Comparison of ENCODE assay signal across 19 cellular contexts in genomic region chr6:18412073-18412472, GRCh38. TPM values are rescaled to one million over a fixed set of nuclear protein-coding genes. Genes with fewer than 3 reads are reported as not detected.
A peak's percentile ranks its signal among the peaks of the same experiment; 100 is the strongest.
DNase-seq lines count a peak whose midpoint lies in the region; ATAC-seq, FAIRE-seq and TF ChIP-seq lines count a peak whose summit lies in the region.
"Had no signal": no experiment of that assay in that cellular context is flagged by ENCODE, and none has a peak within 500 bp of the region (broad histone marks: within the 10 kb centered on the region; RNA-seq: fewer than 3 reads in every experiment).

No MANE protein-coding gene starts in this region.

- CTCF ChIA-PET in HepG2 (lab: Yijun Ruan, JAX; ENCODE audit: low intra/inter-chr PET ratio, low total read pairs): no interaction called here

- H3K27ac ChIP-seq in right lobe of liver (peak overlapping the region in 1 of 3 donors; percentile 5), HepG2 (ENCODE audit: extremely low read length, insufficient read depth, low read length) (no peak overlapping the region), vagina (no peak overlapping the region), neuronal stem cell (replicated peaks; ENCODE audit: low read length) (no peak overlapping the region)
- H3K27ac ChIP-seq: colonic mucosa, SK-N-MC, transverse colon had no signal

- POLR2A ChIA-PET in HepG2 (lab: Yijun Ruan, JAX): no interaction called here

- in situ Hi-C loops in HepG2 (cut with HindIII; ENCODE audit: extremely low pct_ligation_motif_present, low pct_unique_long_range_greater_than_20kb): no loop called here

- no peak overlapping the region for H4K8ac ChIP-seq in neuronal stem cell (ENCODE audit: low read depth, low read length)

- H3K36me3 ChIP-seq in right lobe of liver (no peaks in the 10 kb centered on the region), HepG2 (replicated peaks in 1 of 2; ENCODE audit: control insufficient read depth in 1 of 2, insufficient read depth in 2 of 2, low read length in 2 of 2) (no peaks in the 10 kb centered on the region; a peak in 2 of 5 replicates), mucosa of descending colon (ENCODE audit: low read depth) (no peaks in the 10 kb centered on the region), vagina (no peaks in the 10 kb centered on the region), neuronal stem cell (replicated peaks in 1 of 2; ENCODE audit: control insufficient read depth in 2 of 2, insufficient read depth in 2 of 2, low read length in 2 of 2) (no peaks in the 10 kb centered on the region)
- H3K36me3 ChIP-seq: colonic mucosa, transverse colon had no signal

- no peaks in the 10 kb centered on the region for H3K79me1 ChIP-seq in neuronal stem cell (ENCODE audit: low read depth, low read length)

- H2BK12ac ChIP-seq in neuronal stem cell (ENCODE audit: low read length): no peak overlapping the region

- H3K9ac ChIP-seq in HepG2 (ENCODE audit: insufficient read depth, low read depth, low read length) (no peak overlapping the region), neuronal stem cell (ENCODE audit: low read depth, low read length, poor library complexity) (no peak overlapping the region)

- H3K4me1 ChIP-seq in right lobe of liver (no peaks in the 10 kb centered on the region), HepG2 (ENCODE audit: insufficient read depth, low read length) (peaks cover 10% of the 10 kb centered on the region), mucosa of descending colon (ENCODE audit: low read depth) (no peaks in the 10 kb centered on the region), vagina (no peaks in the 10 kb centered on the region), neuronal stem cell (ENCODE audit: control insufficient read depth in 2 of 2, insufficient read depth in 1 of 2, low read depth in 1 of 2, low read length in 2 of 2) (no peaks in the 10 kb centered on the region)
- H3K4me1 ChIP-seq: colonic mucosa had no signal

- no peak for DNase-seq in right lobe of liver
- no peak for DNase-seq in HepG2 (ENCODE audit: low spot score)
- peak; percentile 74 for DNase-seq in SKM-1 (lab: John Stamatoyannopoulos, UW; ENCODE audit: unreplicated experiment)
- no peak for DNase-seq in mucosa of descending colon
- no peak for DNase-seq in islet precursor cell
- DNase-seq in vagina (ENCODE audit: extremely low spot score in 2 of 2): no peak
- DNase-seq in neuronal stem cell (ENCODE audit: low spot score): no peak
- DNase-seq: activated CD4-positive, alpha-beta T cell treated with anti-CD3 and anti-CD28 coated beads, Interleukin-2, amount 50 U/mL, for 1 hour; C1 segment of cervical spinal cord; colonic mucosa; DMS79; NCI-H187 treated with DMSO at 0.1 percent for 48 hours; posterior cingulate gyrus; transverse colon had no signal

- no peaks in the 10 kb centered on the region for H4K20me1 ChIP-seq in HepG2 (ENCODE audit: insufficient read depth, low read length)

- 18% methylated on average over 1 of the region's 1 CpG for WGBS in right lobe of liver (ENCODE audit: insufficient coverage, low coverage, low lambda C conversion rate, missing lambda C conversion rate)
- WGBS in HepG2 (ENCODE audit: low lambda C conversion rate): 95% methylated on average over 1 of the region's 1 CpG
- WGBS in neuronal stem cell (ENCODE audit: extremely low coverage in 2 of 2, insufficient read length in 2 of 2, insufficient replicate concordance in 1 of 2), 2 donors: no CpG with 5 or more reads among the region's 1 CpG

- no peak overlapping the region for H2BK120ac ChIP-seq in neuronal stem cell (ENCODE audit: low read depth, low read length)

- TF ChIP-seq RAD21 in HepG2 (CRISPR knock-in tag; IDR thresholded peaks at IDR 0.05): no peak

- TF ChIP-seq CTCF in right lobe of liver (IDR thresholded peaks at IDR 0.05) (no peak), HepG2 (CRISPR knock-in tag; IDR thresholded peaks at IDR 0.05) (no peak), mucosa of descending colon (IDR thresholded peaks at IDR 0.05) (no peak), vagina (IDR thresholded peaks at IDR 0.05) (no peak)

- H3K4me3 ChIP-seq in right lobe of liver: no peak overlapping the region
- no peak overlapping the region for H3K4me3 ChIP-seq in HepG2 (replicated peaks in 1 of 3; ENCODE audit: insufficient read depth in 1 of 3, low read depth in 2 of 3, low read length in 3 of 3)
- H3K4me3 ChIP-seq in mucosa of descending colon: no peak overlapping the region
- no peak overlapping the region for H3K4me3 ChIP-seq in vagina
- H3K4me3 ChIP-seq in neuronal stem cell (ENCODE audit: low read length in 2 of 2): no peak overlapping the region
- H3K4me3 ChIP-seq: colonic mucosa, SK-N-MC, transverse colon had no signal

- no peak overlapping the region for H3K18ac ChIP-seq in neuronal stem cell (ENCODE audit: low read length)

- no peak for FAIRE-seq in HepG2 (lab: Jason Lieb, UNC)
- FAIRE-seq: A204.1, endothelial cell of umbilical vein, TTC549 had no signal

- no peak overlapping the region for H3K23ac ChIP-seq in neuronal stem cell (ENCODE audit: low read depth, low read length, poor library complexity)

- no TSS peak for BruUV-seq in HepG2 (replicated peaks; lab: Mats Ljungman, UMichigan)

- H2BK15ac ChIP-seq in neuronal stem cell (ENCODE audit: low read length): no peak overlapping the region

- H3K4me2 ChIP-seq in HepG2 (ENCODE audit: low read depth, low read length) (no peak overlapping the region), neuronal stem cell (ENCODE audit: insufficient read depth, low read length, poor library complexity, severe bottlenecking) (no peak overlapping the region)

- no peaks in the 10 kb centered on the region for H3K9me3 ChIP-seq in right lobe of liver
- no peaks in the 10 kb centered on the region for H3K9me3 ChIP-seq in HepG2 (ENCODE audit: low read length)
- H3K9me3 ChIP-seq in mucosa of descending colon: no peaks in the 10 kb centered on the region
- no peaks in the 10 kb centered on the region for H3K9me3 ChIP-seq in vagina
- H3K9me3 ChIP-seq in neuronal stem cell (replicated peaks in 1 of 2; ENCODE audit: control insufficient read depth in 2 of 2, insufficient read depth in 1 of 2, low read depth in 1 of 2, low read length in 2 of 2): no peaks in the 10 kb centered on the region
- H3K9me3 ChIP-seq: colonic mucosa, transverse colon had no signal

- no peak overlapping the region for H3K14ac ChIP-seq in neuronal stem cell (ENCODE audit: low read length)

- ATAC-seq in right lobe of liver (peak; percentile 33 to 65 (median 48)), HepG2 (no peak), mucosa of descending colon (peak; percentile 23), esophagus mucosa (no peak)

- no peak overlapping the region for H2BK5ac ChIP-seq in neuronal stem cell (ENCODE audit: low read length)

- intact Hi-C loops in right lobe of liver (cut with DNase I): no loop called here
- intact Hi-C loops in HepG2 (cut with micrococcal nuclease; ENCODE audit: unreplicated experiment): no loop called here
- intact Hi-C loops in mucosa of descending colon (cut with DNase I, micrococcal nuclease): no loop called here
- intact Hi-C loops in vagina (cut with DNase I): no loop called here

- no peak for TF ChIP-seq POLR2A in right lobe of liver (IDR thresholded peaks at IDR 0.05)
- TF ChIP-seq POLR2A in HepG2 (IDR thresholded peaks at IDR 0.05; ENCODE audit: insufficient read depth in 1 of 2, low read depth in 2 of 2, low read length in 2 of 2): no peak
- TF ChIP-seq POLR2A in vagina (IDR thresholded peaks at IDR 0.05): no peak

- H3K27me3 ChIP-seq in right lobe of liver: no peaks in the 10 kb centered on the region
- no peaks in the 10 kb centered on the region for H3K27me3 ChIP-seq in HepG2 (ENCODE audit: control insufficient read depth in 1 of 2, insufficient read depth in 2 of 2, low read length in 2 of 2)
- H3K27me3 ChIP-seq in vagina: no peaks in the 10 kb centered on the region
- H3K27me3 ChIP-seq in neuronal stem cell (ENCODE audit: control insufficient read depth in 3 of 3, insufficient read depth in 3 of 3, low read depth in 1 of 3, low read length in 3 of 3): no peaks in the 10 kb centered on the region
- H3K27me3 ChIP-seq: colonic mucosa, transverse colon had no signal

- H2AFZ ChIP-seq in HepG2 (ENCODE audit: low read length) (no peak overlapping the region), neuronal stem cell (ENCODE audit: low read length) (no peak overlapping the region)

- no peaks in the 10 kb centered on the region for H3K79me2 ChIP-seq in HepG2 (ENCODE audit: insufficient read depth, low read length)

- no peak overlapping the region for H4K91ac ChIP-seq in neuronal stem cell (ENCODE audit: low read depth, low read length, poor library complexity)

- H3K4ac ChIP-seq in neuronal stem cell (ENCODE audit: low read length): no peak overlapping the region

- TF ChIP-seq EP300 in HepG2 (IDR thresholded peaks at IDR 0.05; ENCODE audit: low read depth in 2 of 2, low read length in 2 of 2) (no peak), HepG2 (CRISPR knock-in tag; IDR thresholded peaks at IDR 0.05; ENCODE audit: borderline replicate concordance) (no peak)

- no peak overlapping the region for H2AK5ac ChIP-seq in neuronal stem cell (ENCODE audit: low read depth, low read length)

RNA-seq across cellular contexts. Expression of gene RNF144B, which starts 24.9 kb away (rescaled TPM):
- total RNA-seq in right lobe of liver (10 to 100 TPM in 3 of 6 experiments, 1 to 10 TPM in 3; 7.6 to 19.1 (median 10.2) TPM), HepG2 (2016; rRNA removed; fragmentation: Illumina TruSeq; extraction: Trizol) (4.3 and 5.3 TPM in 2 replicates), mucosa of descending colon (1 to 10 TPM; 5.9 to 8.7 (median 8.0) TPM), esophagus mucosa (21.6 TPM), vagina (6.9 TPM)
- total RNA-seq in HepG2 (2016; cell fraction: cytosol; rRNA removed; fragmentation: Illumina TruSeq; extraction: Trizol; ENCODE audit: low read depth): 0.35 and 0.81 TPM in 2 replicates
- 3.7 and 6.0 TPM in 2 replicates for total RNA-seq in HepG2 (2016; cell fraction: insoluble cytoplasmic fraction; rRNA removed; fragmentation: Illumina TruSeq; extraction: Trizol)
- total RNA-seq in HepG2 (2016; cell fraction: membrane; rRNA removed; fragmentation: Illumina TruSeq; extraction: Trizol): 1.9 and 2.1 TPM in 2 replicates
- total RNA-seq in HepG2 (2016; cell fraction: nucleus; rRNA removed; fragmentation: Illumina TruSeq; extraction: Trizol): 2.6 and 3.2 TPM in 2 replicates
- polyA plus RNA-seq in HepG2 (2011; rRNA removed): 1.2 and 1.8 TPM in 2 replicates
- 0.90 and 1.1 TPM in 2 replicates for polyA plus RNA-seq in HepG2 (2011; cell fraction: cytosol; rRNA removed)
- polyA plus RNA-seq in HepG2 (2011; cell fraction: nucleus; rRNA removed): 0.80 and 1.1 TPM in 2 replicates
- 0.76 and 1.7 TPM in 2 replicates for polyA plus RNA-seq in HepG2 (2012)
- polyA plus RNA-seq in HepG2 (2016; cell fraction: cytosol; fragmentation: Illumina TruSeq; extraction: Trizol; ENCODE audit: low read depth): 0.14 and 0.21 TPM in 2 replicates
- polyA plus RNA-seq in HepG2 (2016; cell fraction: insoluble cytoplasmic fraction; fragmentation: Illumina TruSeq; extraction: Trizol; ENCODE audit: low read depth): 3.6 and 3.8 TPM in 2 replicates
- 0.64 TPM in 2 replicates for polyA plus RNA-seq in HepG2 (2016; cell fraction: membrane; fragmentation: Illumina TruSeq; extraction: Trizol; ENCODE audit: low read depth)
- polyA plus RNA-seq in HepG2 (2016; cell fraction: nucleus; fragmentation: Illumina TruSeq; extraction: Trizol; ENCODE audit: insufficient read depth, low read depth): 2.2 and 2.6 TPM in 2 replicates
- 4.0 and 5.3 TPM in 2 replicates for polyA minus RNA-seq in HepG2 (2011; rRNA and poly(A)+ RNA removed; ENCODE audit: low replicate concordance)
- 2.8 and 3.2 TPM in 2 replicates for polyA minus RNA-seq in HepG2 (2011; cell fraction: cytosol; rRNA and poly(A)+ RNA removed)
- 2.1 and 3.5 TPM in 2 replicates for polyA minus RNA-seq in HepG2 (2011; cell fraction: nucleus; rRNA and poly(A)+ RNA removed)
- polyA plus RNA-seq in neuronal stem cell (2013, experiment 1 of 2): 0.10 TPM
- polyA plus RNA-seq in neuronal stem cell (2013, experiment 2 of 2): 0.11 TPM

Comparison
In these comparisons a context has a peak if more than half of its experiments do, and no peak if none do; other contexts are left out.
1. ATAC-seq: peak in right lobe of liver (4 of 4) and mucosa of descending colon (single experiment); none in HepG2 (single experiment) and esophagus mucosa (single experiment).